ENCODE assay signal across 8 cellular contexts in the genomic region with DNA sequence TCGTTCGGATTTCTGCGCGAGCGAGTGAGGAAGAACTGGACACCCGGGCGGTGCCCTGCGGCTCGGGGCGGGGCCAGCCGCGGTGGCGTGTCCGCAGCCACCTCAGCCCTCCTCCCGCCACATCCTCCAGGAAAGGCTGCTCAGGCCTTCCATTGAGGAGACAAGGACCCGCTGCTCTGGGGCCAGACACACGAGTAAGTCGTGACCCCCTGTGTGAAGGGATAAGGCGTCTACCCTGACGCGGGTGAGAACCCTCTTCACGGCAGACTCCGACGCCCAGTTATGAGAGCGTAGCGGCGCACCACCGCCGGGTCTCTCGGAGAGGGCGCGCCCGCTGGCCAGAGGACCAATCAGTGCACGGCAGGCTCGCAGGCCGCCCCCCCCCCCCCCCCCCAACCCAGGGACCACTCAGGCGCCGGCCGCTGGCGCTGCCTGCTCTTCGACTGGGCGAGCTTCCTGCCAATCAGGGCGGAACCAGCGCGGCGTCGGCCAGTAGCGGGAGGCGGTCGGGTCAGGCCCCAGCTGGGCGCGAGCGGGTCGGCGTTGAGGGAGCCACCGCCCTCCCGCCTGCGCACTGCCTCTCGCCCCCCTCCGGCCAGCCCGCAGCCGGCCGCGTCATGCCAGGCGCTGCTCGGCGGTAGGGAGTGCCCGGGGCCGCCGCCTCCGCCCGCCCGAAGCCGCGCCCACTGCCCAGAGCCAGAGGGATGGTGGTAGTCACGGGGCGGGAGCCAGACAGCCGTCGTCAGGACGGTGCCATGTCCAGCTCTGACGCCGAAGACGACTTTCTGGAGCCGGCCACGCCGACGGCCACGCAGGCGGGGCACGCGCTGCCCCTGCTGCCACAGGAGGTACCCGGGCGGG. TPM values are rescaled to one million over a fixed set of nuclear protein-coding genes. Genes with fewer than 3 reads are reported as not detected.
DNase-seq lines count a peak whose midpoint lies in the region; ATAC-seq and TF ChIP-seq lines count a peak whose summit lies in the region.

A gene (plus strand): TSS at position 521 of the 861 bp plus-strand sequence. CDS start 184 bp downstream, at position 705.

- DNase-seq in DMS53 (lab: John Stamatoyannopoulos, UW) (peak; percentile 99), KBM-7 (peak; percentile 94), PC-9 (peak; percentile 88 to 99), erythroblast (lab: John Stamatoyannopoulos, UW) (peak; percentile 98 to 99)
- peak; percentile 95 for DNase-seq in activated T-cell treated with anti-CD3 and anti-CD28 coated beads, Interleukin-2, amount 50 U/mL, for 24 hours
- DNase-seq in stimulated activated CD8-positive, alpha-beta memory T cell treated with anti-CD3 and anti-CD28 coated beads, Interleukin-4, amount 100 ng/mL, for 48 hours = peak; percentile 95

- H3K4me1 ChIP-seq in PC-9 (replicated peaks; ENCODE audit: insufficient read depth) (peaks cover 3% of the 10 kb centered on the region; the same call in 1 of the 2 replicates), mucosa of stomach (ENCODE audit: control insufficient read depth, insufficient read depth, low read length) (peaks cover 8% of the 10 kb centered on the region)

- H3K9me3 ChIP-seq in PC-9 (ENCODE audit: insufficient read depth, low read depth) = no peaks in the 10 kb centered on the region
- H3K9me3 ChIP-seq in mucosa of stomach (ENCODE audit: control insufficient read depth, low read length) = no peaks in the 10 kb centered on the region

- H2AFZ ChIP-seq in PC-9 = peak within 1 kb of the TSS; percentile 89

- CTCF ChIA-PET in PC-9 (lab: Charles Lee) = no interaction called here

- peak within 1 kb of the TSS; percentile 97 for H3K4me2 ChIP-seq in PC-9

- no peaks in the 10 kb centered on the region for H4K20me1 ChIP-seq in PC-9 (ENCODE audit: insufficient read depth)

- peak; percentile 95 for TF ChIP-seq POLR2A in erythroblast (IDR thresholded peaks at IDR 0.05; ENCODE audit: low read length)

- H3K36me3 Mint-ChIP-seq in activated T-cell treated with anti-CD3 and anti-CD28 coated beads, Interleukin-2, amount 50 U/mL, for 24 hours (ENCODE audit: low read depth) = peaks cover 12% of the 10 kb centered on the region

- intact Hi-C loops in PC-9 (cut with micrococcal nuclease; ENCODE audit: unreplicated experiment) = loop anchor here (1.0 to 5.0 kb wide), 2 partner anchors 26 to 36 kb away; no protein-coding TSS in a partner anchor

- in situ Hi-C loops in KBM-7 (cut with MboI; ENCODE audit: low pct_unique_long_range_greater_than_20kb, low sequenced_read_pairs) = no loop called here

- H3F3A ChIP-seq in PC-9 (ENCODE audit: insufficient read depth, low read depth) = peaks cover 5% of the 10 kb centered on the region; the same call in 1 of the 2 replicates

- H3K27me3 ChIP-seq in PC-9 (ENCODE audit: insufficient read depth, low read depth) (no peaks in the 10 kb centered on the region), mucosa of stomach (ENCODE audit: control insufficient read depth, insufficient read depth, low read length) (no peaks in the 10 kb centered on the region)

- no peak for TF ChIP-seq CTCF in PC-9 (conservative IDR thresholded peaks at IDR 0.05)

- H3K4me1 Mint-ChIP-seq in activated T-cell treated with anti-CD3 and anti-CD28 coated beads, Interleukin-2, amount 50 U/mL, for 24 hours (ENCODE audit: low read depth) = peaks cover 47% of the 10 kb centered on the region

- peak within 1 kb of the TSS; percentile 90 for H3K9ac ChIP-seq in mucosa of stomach (ENCODE audit: low read length)

- no TSS peak for BruUV-seq in PC-9 (replicated peaks; lab: Mats Ljungman, UMichigan)

- H3K36me3 ChIP-seq in PC-9 (ENCODE audit: low read depth) = no peaks in the 10 kb centered on the region
- no peaks in the 10 kb centered on the region for H3K36me3 ChIP-seq in mucosa of stomach (ENCODE audit: control insufficient read depth, insufficient read depth, low read length)

- H3K4me3 Mint-ChIP-seq in activated T-cell treated with anti-CD3 and anti-CD28 coated beads, Interleukin-2, amount 50 U/mL, for 24 hours = peak within 1 kb of the TSS; percentile 88

- H3K27ac ChIP-seq in PC-9 = peak within 1 kb of the TSS; percentile 30

- peak within 1 kb of the TSS; percentile 92 for H3K27ac Mint-ChIP-seq in activated T-cell treated with anti-CD3 and anti-CD28 coated beads, Interleukin-2, amount 50 U/mL, for 24 hours

- POLR2A ChIA-PET in PC-9 (lab: Charles Lee; ENCODE audit: unreplicated experiment) = interaction anchor here (0.6 to 1.0 kb wide), 5 partner anchors 25 to 367 kb away, joined by 5 to 16 read pairs (median 6); a partner anchor contains a TSS

- no peaks in the 10 kb centered on the region for H3K79me2 ChIP-seq in PC-9 (ENCODE audit: low read depth)

- peak within 1 kb of the TSS; percentile 91 for H3K4me3 ChIP-seq in PC-9
- H3K4me3 ChIP-seq in mucosa of stomach (ENCODE audit: low read length) = peak within 1 kb of the TSS; percentile 86

- H3K9me2 ChIP-seq in PC-9 (ENCODE audit: insufficient read depth) = no peaks in the 10 kb centered on the region

- peak; percentile 89 for ATAC-seq in GM21723 (IDR thresholded peaks at IDR 0.05; ENCODE audit: unreplicated experiment)

- no peaks in the 10 kb centered on the region for H3K9me3 Mint-ChIP-seq in activated T-cell treated with anti-CD3 and anti-CD28 coated beads, Interleukin-2, amount 50 U/mL, for 24 hours

- H3K27me3 Mint-ChIP-seq in activated T-cell treated with anti-CD3 and anti-CD28 coated beads, Interleukin-2, amount 50 U/mL, for 24 hours = no peaks in the 10 kb centered on the region

RNA-seq across cellular contexts. Expression of the gene that starts here (rescaled TPM):
- total RNA-seq in PC-9 (2021) = 7.1 and 9.8 TPM in 2 replicates

Comparison
In these comparisons a context has a peak if more than half of its experiments do, and no peak if none do; other contexts are left out.
1. Peak in every context shown above with its lines: DNase-seq, ATAC-seq, H3K4me3 ChIP-seq and H3K27ac ChIP-seq.